In genomic region chrX:119391279-119391678, GRCh38 we compare ENCODE assay signal across 10 cellular contexts. TPM values are rescaled to one million over a fixed set of nuclear protein-coding genes. Genes with fewer than 3 reads are reported as not detected.
A peak's percentile ranks its signal among the peaks of the same experiment; 100 is the strongest.
DNase-seq lines count a peak whose midpoint lies in the region; ATAC-seq, FAIRE-seq and TF ChIP-seq lines count a peak whose summit lies in the region.
"Had no signal": no experiment of that assay in that cellular context is flagged by ENCODE, and none has a peak within 500 bp of the region (broad histone marks: within the 10 kb centered on the region; RNA-seq: fewer than 3 reads in every experiment).

No MANE protein-coding gene starts in this region.

- H3K27ac ChIP-seq in PC-3 (ENCODE audit: low read length), result no peak overlapping the region
- H3K27ac ChIP-seq in tibial nerve, result no peak overlapping the region

- H3K4me1 ChIP-seq in PC-3 (ENCODE audit: insufficient read depth, low read length) (no peaks in the 10 kb centered on the region), tibial nerve (no peaks in the 10 kb centered on the region)

- ATAC-seq in PC-3, result peak; percentile 62
- ATAC-seq: left ventricle myocardium superior had no signal

- H3K4me2 ChIP-seq in PC-3 (ENCODE audit: low read length), result no peak overlapping the region

- FAIRE-seq in urothelium cell line (lab: Jason Lieb, UNC) (no peak), frontal cortex (lab: Jason Lieb, UNC) (no peak)

- H3F3A ChIP-seq in PC-3 (ENCODE audit: low read length, unreplicated experiment), result no peaks in the 10 kb centered on the region

- H3K4me3 ChIP-seq in PC-3 (ENCODE audit: low read length) (no peak overlapping the region), fibroblast of pulmonary artery (replicated peaks; ENCODE audit: low read depth, low read length) (no peak overlapping the region), tibial nerve (no peak overlapping the region)

- H2AFZ ChIP-seq in PC-3 (ENCODE audit: low read length), result no peak overlapping the region

- H3K79me2 ChIP-seq in PC-3 (ENCODE audit: low read length), result no peaks in the 10 kb centered on the region

- intact Hi-C loops in PC-3 (cut with micrococcal nuclease), result no loop called here

- CTCF ChIA-PET in GM10248 (lab: Yijun Ruan, JAX), result no interaction called here
- CTCF ChIA-PET in PC-3 (lab: Charles Lee), result no interaction called here

- H4K20me1 ChIP-seq in PC-3 (ENCODE audit: low read length), result no peaks in the 10 kb centered on the region

- WGBS in tibial nerve, 2 donors, result 72 to 90% methylated on average over 8 of the region's 8 CpGs

- DNase-seq in AG08395 (ENCODE audit: low spot score), result peak; percentile 46
- peak; percentile 27 for DNase-seq in GM10248 (ENCODE audit: extremely low spot score)
- peak; percentile 62 for DNase-seq in PC-3
- DNase-seq in fibroblast of pulmonary artery (ENCODE audit: low read depth), result peak; percentile 48
- DNase-seq in urothelium cell line (ENCODE audit: low spot score), result no peak
- DNase-seq in amniotic stem cell (lab: John Stamatoyannopoulos, UW), result no peak
- DNase-seq in tibial nerve (ENCODE audit: low spot score in 2 of 2), result no peak
- no peak for DNase-seq in frontal cortex (ENCODE audit: low spot score in 2 of 2)
- DNase-seq: left ventricle myocardium superior, SHP77 treated with DMSO at 0.1 percent for 48 hours had no signal

- H3K36me3 ChIP-seq in PC-3 (ENCODE audit: low read depth, low read length) (no peaks in the 10 kb centered on the region), tibial nerve (no peaks in the 10 kb centered on the region)

- H3K9ac ChIP-seq in PC-3 (ENCODE audit: low read length), result no peak overlapping the region

- TF ChIP-seq CTCF in GM10248 (IDR thresholded peaks at IDR 0.05; ENCODE audit: control extremely low read depth, extremely low read depth, low read depth, missing control alignments) (no peak), PC-3 (conservative IDR thresholded peaks at IDR 0.05; ENCODE audit: low read depth, low read length) (peak; percentile 52), fibroblast of pulmonary artery (IDR thresholded peaks at IDR 0.05; ENCODE audit: low read length, missing control alignments) (peak; percentile 39), tibial nerve (IDR thresholded peaks at IDR 0.05) (peak in 1 of 5 experiments; percentile 13)

- H3K9me3 ChIP-seq in PC-3 (ENCODE audit: low read length) (no peaks in the 10 kb centered on the region), tibial nerve (no peaks in the 10 kb centered on the region)

- BruUV-seq in PC-3 (replicated peaks; lab: Mats Ljungman, UMichigan), result no TSS peak

- TF ChIP-seq EP300 in tibial nerve (IDR thresholded peaks at IDR 0.05), result no peak

- H3K27me3 ChIP-seq in PC-3 (ENCODE audit: low read length) (no peaks in the 10 kb centered on the region), tibial nerve (no peaks in the 10 kb centered on the region)

- POLR2A ChIA-PET in GM10248 (lab: Yijun Ruan, JAX), result no interaction called here
- POLR2A ChIA-PET in PC-3 (lab: Charles Lee; ENCODE audit: unreplicated experiment), result no interaction called here

- H3K9me2 ChIP-seq in PC-3 (replicated peaks; ENCODE audit: low read length), result no peaks in the 10 kb centered on the region

- no peak for TF ChIP-seq POLR2A in tibial nerve (IDR thresholded peaks at IDR 0.05)

RNA-seq across cellular contexts. Expression of gene SLC25A43, which starts 7.9 kb away (rescaled TPM):
- 25.8 and 30.9 TPM in 2 replicates for total RNA-seq in PC-3 (2014; rRNA removed)
- total RNA-seq in tibial nerve, result 10 to 100 TPM; 37.8 to 46.8 (median 45.5) TPM
- 2.4 TPM for total RNA-seq in frontal cortex

Comparison
In these comparisons a context has a peak if more than half of its experiments do, and no peak if none do; other contexts are left out.
1. DNase-seq: peak in AG08395 (single experiment), GM10248 (single experiment), PC-3 (single experiment) and fibroblast of pulmonary artery (single experiment); none in urothelium cell line (single experiment), amniotic stem cell (single experiment), tibial nerve (0 of 2) and frontal cortex (0 of 2).